10 cellular contexts compared by ENCODE assay signal in genomic region chr12:31773867-31774266, GRCh38. TPM values are rescaled to one million over a fixed set of nuclear protein-coding genes. Genes with fewer than 3 reads are reported as not detected.
DNase-seq lines count a peak whose midpoint lies in the region; ATAC-seq and TF ChIP-seq lines count a peak whose summit lies in the region.
"Had no signal": no experiment of that assay in that cellular context is flagged by ENCODE, and none has a peak within 500 bp of the region (broad histone marks: within the 10 kb centered on the region; RNA-seq: fewer than 3 reads in every experiment).

No MANE protein-coding gene starts in this region.

- H3K4me3 ChIP-seq in NB4 (ENCODE audit: low read depth, low read length): no peak overlapping the region

- no peaks in the 10 kb centered on the region for H3K36me3 Mint-ChIP-seq in CD4-positive, alpha-beta T cell (ENCODE audit: low read depth)

- no peaks in the 10 kb centered on the region for H3K27me3 ChIP-seq in CD4-positive, alpha-beta T cell (ENCODE audit: control insufficient read depth, insufficient read depth, low read length)

- no peaks in the 10 kb centered on the region for H3K9me3 ChIP-seq in CD4-positive, alpha-beta T cell (ENCODE audit: control insufficient read depth, low read length)

- POLR2A ChIA-PET in CD4-positive, alpha-beta T cell (lab: Charles Lee): interaction anchor here (1.4 kb wide), 1 partner anchor 186 kb away, joined by 3 read pairs; no protein-coding TSS in a partner anchor

- peak; percentile 41 for ATAC-seq in CD4-positive, alpha-beta T cell (ENCODE audit: poor library complexity)
- no peak for ATAC-seq in stimulated activated naive CD8-positive, alpha-beta T cell treated with anti-CD3 and anti-CD28 coated beads, Interleukin-15, Interleukin-2, amounts not matched to agents 100 U/mL and 50 U/mL, for 24 hours
- ATAC-seq in HG03439 (IDR thresholded peaks at IDR 0.05; ENCODE audit: unreplicated experiment): no peak
- ATAC-seq: left colon had no signal

- no peaks in the 10 kb centered on the region for H3K9me3 Mint-ChIP-seq in CD4-positive, alpha-beta T cell

- no peak for TF ChIP-seq POLR2A in NB4 (IDR thresholded peaks at IDR 0.05; ENCODE audit: extremely low read depth, insufficient read length)

- intact Hi-C loops in CD4-positive, alpha-beta T cell (cut with DNase I, micrococcal nuclease): no loop called here

- DNase-seq in CD4-positive, alpha-beta T cell: no peak
- DNase-seq in GM20000 (ENCODE audit: low spot score): peak; percentile 41
- DNase-seq in NB4 (ENCODE audit: low read depth): peak; percentile 71
- peak; percentile 25 for DNase-seq in kidney tubule cell (ENCODE audit: low spot score)
- DNase-seq in NCI-H128 (lab: John Stamatoyannopoulos, UW; ENCODE audit: unreplicated experiment): no peak
- DNase-seq in stimulated activated naive CD8-positive, alpha-beta T cell treated with anti-CD3 and anti-CD28 coated beads, Interleukin-15, Interleukin-2, amounts not matched to agents 100 U/mL and 50 U/mL, for 24 hours: no peak
- DNase-seq in NK-92 treated with Interleukin-12 subunit alpha and Interleukin-12 subunit beta, amount 100 ng/mL, for 24 hours (lab: John Stamatoyannopoulos, UW): no peak
- DNase-seq: DMS 273 treated with DMSO at 0.1 percent for 48 hours, left colon had no signal

- no peak overlapping the region for H3K27ac ChIP-seq in CD4-positive, alpha-beta T cell (ENCODE audit: low read depth, low read length)

- no peak for TF ChIP-seq CTCF in CD4-positive, alpha-beta T cell (IDR thresholded peaks at IDR 0.05)
- TF ChIP-seq CTCF in GM20000 (IDR thresholded peaks at IDR 0.05; ENCODE audit: extremely low read depth, missing control alignments): no peak
- TF ChIP-seq CTCF in NB4 (IDR thresholded peaks at IDR 0.05; ENCODE audit: low read depth, low read length): no peak

- H3K4me3 Mint-ChIP-seq in CD4-positive, alpha-beta T cell: no peak overlapping the region

- H3K27ac Mint-ChIP-seq in CD4-positive, alpha-beta T cell: peak overlapping the region; percentile 57

- CTCF ChIA-PET in CD4-positive, alpha-beta T cell (lab: Charles Lee): interaction anchor here (0.6 to 1.1 kb wide), 2 partner anchors 136 to 287 kb away, joined by 3 read pairs; no protein-coding TSS in a partner anchor

- H3K27me3 Mint-ChIP-seq in CD4-positive, alpha-beta T cell: no peaks in the 10 kb centered on the region

- peaks cover 23% of the 10 kb centered on the region for H3K4me1 Mint-ChIP-seq in CD4-positive, alpha-beta T cell (ENCODE audit: low read depth)

RNA-seq across cellular contexts. Expression of gene AMN1, which starts 45.0 kb away (rescaled TPM):
- total RNA-seq in CD4-positive, alpha-beta T cell: 1 to 10 TPM; 6.9 to 8.5 TPM

Comparison
In these comparisons a context has a peak if more than half of its experiments do, and no peak if none do; other contexts are left out.
1. DNase-seq: peak in GM20000 (single experiment), NB4 (single experiment) and kidney tubule cell (single experiment); none in CD4-positive, alpha-beta T cell (0 of 10), NCI-H128 (single experiment), stimulated activated naive CD8-positive, alpha-beta T cell treated with anti-CD3 and anti-CD28 coated beads, Interleukin-15, Interleukin-2, amounts not matched to agents 100 U/mL and 50 U/mL, for 24 hours (single experiment) and NK-92 treated with Interleukin-12 subunit alpha and Interleukin-12 subunit beta, amount 100 ng/mL, for 24 hours (single experiment).